ENCODE assay signal across 1 cellular context in genomic region chr6:17167327-17167979, GRCh38.
TF ChIP-seq lines count a peak whose summit lies in the region.

No MANE protein-coding gene starts in this region.

TF ChIP-seq in HEK293, 187 proteins besides CTCF, POLR2A, EP300 and RAD21 (continued from another document):
- TF ChIP-seq, protein P1, sequence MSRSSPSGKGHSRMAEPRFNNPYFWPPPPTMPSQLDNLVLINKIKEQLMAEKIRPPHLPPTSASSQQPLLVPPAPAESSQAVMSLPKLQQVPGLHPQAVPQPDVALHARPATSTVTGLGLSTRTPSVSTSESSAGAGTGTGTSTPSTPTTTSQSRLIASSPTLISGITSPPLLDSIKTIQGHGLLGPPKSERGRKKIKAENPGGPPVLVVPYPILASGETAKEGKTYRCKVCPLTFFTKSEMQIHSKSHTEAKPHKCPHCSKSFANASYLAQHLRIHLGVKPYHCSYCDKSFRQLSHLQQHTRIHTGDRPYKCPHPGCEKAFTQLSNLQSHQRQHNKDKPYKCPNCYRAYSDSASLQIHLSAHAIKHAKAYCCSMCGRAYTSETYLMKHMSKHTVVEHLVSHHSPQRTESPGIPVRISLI (tag by site-specific recombination; IDR thresholded peaks at IDR 0.05) = no peak
- TF ChIP-seq ZXDB (tag by site-specific recombination; IDR thresholded peaks at IDR 0.05) (no peak), ZNF530 (tag by site-specific recombination; IDR thresholded peaks at IDR 0.05; ENCODE audit: low read depth) (no peak), ZNF610 (tag by site-specific recombination; IDR thresholded peaks at IDR 0.05; ENCODE audit: borderline replicate concordance) (0 out of 2 replicates have a peak, but pooled peaks have one; percentile 21), ZNF624 (tag by site-specific recombination; IDR thresholded peaks at IDR 0.05) (no peak), SP2 (tag by site-specific recombination; IDR thresholded peaks at IDR 0.05) (no peak)
- TF ChIP-seq, protein P2, sequence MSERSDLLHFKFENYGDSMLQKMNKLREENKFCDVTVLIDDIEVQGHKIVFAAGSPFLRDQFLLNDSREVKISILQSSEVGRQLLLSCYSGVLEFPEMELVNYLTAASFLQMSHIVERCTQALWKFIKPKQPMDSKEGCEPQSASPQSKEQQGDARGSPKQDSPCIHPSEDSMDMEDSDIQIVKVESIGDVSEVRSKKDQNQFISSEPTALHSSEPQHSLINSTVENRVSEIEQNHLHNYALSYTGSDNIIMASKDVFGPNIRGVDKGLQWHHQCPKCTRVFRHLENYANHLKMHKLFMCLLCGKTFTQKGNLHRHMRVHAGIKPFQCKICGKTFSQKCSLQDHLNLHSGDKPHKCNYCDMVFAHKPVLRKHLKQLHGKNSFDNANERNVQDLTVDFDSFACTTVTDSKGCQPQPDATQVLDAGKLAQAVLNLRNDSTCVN (tag by site-specific recombination; optimal IDR thresholded peaks at IDR 0.05) = no peak
- TF ChIP-seq, protein P3, sequence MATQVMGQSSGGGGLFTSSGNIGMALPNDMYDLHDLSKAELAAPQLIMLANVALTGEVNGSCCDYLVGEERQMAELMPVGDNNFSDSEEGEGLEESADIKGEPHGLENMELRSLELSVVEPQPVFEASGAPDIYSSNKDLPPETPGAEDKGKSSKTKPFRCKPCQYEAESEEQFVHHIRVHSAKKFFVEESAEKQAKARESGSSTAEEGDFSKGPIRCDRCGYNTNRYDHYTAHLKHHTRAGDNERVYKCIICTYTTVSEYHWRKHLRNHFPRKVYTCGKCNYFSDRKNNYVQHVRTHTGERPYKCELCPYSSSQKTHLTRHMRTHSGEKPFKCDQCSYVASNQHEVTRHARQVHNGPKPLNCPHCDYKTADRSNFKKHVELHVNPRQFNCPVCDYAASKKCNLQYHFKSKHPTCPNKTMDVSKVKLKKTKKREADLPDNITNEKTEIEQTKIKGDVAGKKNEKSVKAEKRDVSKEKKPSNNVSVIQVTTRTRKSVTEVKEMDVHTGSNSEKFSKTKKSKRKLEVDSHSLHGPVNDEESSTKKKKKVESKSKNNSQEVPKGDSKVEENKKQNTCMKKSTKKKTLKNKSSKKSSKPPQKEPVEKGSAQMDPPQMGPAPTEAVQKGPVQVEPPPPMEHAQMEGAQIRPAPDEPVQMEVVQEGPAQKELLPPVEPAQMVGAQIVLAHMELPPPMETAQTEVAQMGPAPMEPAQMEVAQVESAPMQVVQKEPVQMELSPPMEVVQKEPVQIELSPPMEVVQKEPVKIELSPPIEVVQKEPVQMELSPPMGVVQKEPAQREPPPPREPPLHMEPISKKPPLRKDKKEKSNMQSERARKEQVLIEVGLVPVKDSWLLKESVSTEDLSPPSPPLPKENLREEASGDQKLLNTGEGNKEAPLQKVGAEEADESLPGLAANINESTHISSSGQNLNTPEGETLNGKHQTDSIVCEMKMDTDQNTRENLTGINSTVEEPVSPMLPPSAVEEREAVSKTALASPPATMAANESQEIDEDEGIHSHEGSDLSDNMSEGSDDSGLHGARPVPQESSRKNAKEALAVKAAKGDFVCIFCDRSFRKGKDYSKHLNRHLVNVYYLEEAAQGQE (tag by site-specific recombination; IDR thresholded peaks at IDR 0.05) = no peak
TF ChIP-seq in HEK293: peak in this region for 7.
